In genomic region chr17:57782642-57783337, GRCh38 we compare ENCODE assay signal across 8 cellular contexts. TPM values are rescaled to one million over a fixed set of nuclear protein-coding genes. Genes with fewer than 3 reads are reported as not detected.
DNase-seq lines count a peak whose midpoint lies in the region; ATAC-seq and TF ChIP-seq lines count a peak whose summit lies in the region.

No MANE protein-coding gene starts in this region.

- H3K4me3 ChIP-seq in BLaER1, result peak overlapping the region; percentile 41; the same call in 1 of the 2 replicates

- H3K4me1 ChIP-seq in BLaER1, result peaks cover 53% of the 10 kb centered on the region

- H3K4me2 ChIP-seq in BLaER1, result peak overlapping the region; percentile 92

- no peaks in the 10 kb centered on the region for H3K27me3 ChIP-seq in BLaER1

- no peaks in the 10 kb centered on the region for H4K20me1 ChIP-seq in BLaER1

- no peaks in the 10 kb centered on the region for H3K36me3 ChIP-seq in BLaER1

- DNase-seq in myocyte (ENCODE audit: low read depth) (peak; percentile 95), DMS153 (lab: John Stamatoyannopoulos, UW) (no peak), NAMALWA (ENCODE audit: low spot score) (no peak), ureter (ENCODE audit: low spot score) (no peak)

- H3K27ac ChIP-seq in BLaER1, result peak overlapping the region; percentile 90

- peak overlapping the region; percentile 75 for H3K9ac ChIP-seq in BLaER1

- H3K9me3 ChIP-seq in BLaER1, result no peaks in the 10 kb centered on the region

- peak; percentile 15 for ATAC-seq in HG02759 (IDR thresholded peaks at IDR 0.05; ENCODE audit: unreplicated experiment)
- no peak; the same call in 1 of the 3 replicates for ATAC-seq in SK-N-SH treated with all-trans-retinoic acid at 6 μM for 48 hours
- no peak for ATAC-seq in GM19035 (IDR thresholded peaks at IDR 0.05; ENCODE audit: unreplicated experiment)

TF ChIP-seq in SK-N-SH treated with all-trans-retinoic acid at 6 μM for 48 hours, 23 proteins besides CTCF, POLR2A, EP300 and RAD21:
- no peak for TF ChIP-seq OSR1 (CRISPR knock-in tag; IDR thresholded peaks at IDR 0.05)
- 0 out of 2 replicates have a peak, but pooled peaks have one; percentile 29 for TF ChIP-seq ZNF565 (CRISPR knock-in tag; conservative IDR thresholded peaks at IDR 0.05; ENCODE audit: low read depth)

RNA-seq across cellular contexts. Expression of gene CCDC182, which starts 37.7 kb away (rescaled TPM):
- total RNA-seq in myocyte, result not detected in 2 replicates
- polyA plus RNA-seq in myocyte (2012), result not detected
- not detected for total RNA-seq in ureter
